In genomic region chr19:4473011-4473410, GRCh38 we compare ENCODE assay signal across 9 cellular contexts. TPM values are rescaled to one million over a fixed set of nuclear protein-coding genes. Genes with fewer than 3 reads are reported as not detected.
DNase-seq lines count a peak whose midpoint lies in the region; ATAC-seq and TF ChIP-seq lines count a peak whose summit lies in the region.
"Had no signal": no experiment of that assay in that cellular context is flagged by ENCODE, and none has a peak within 500 bp of the region (broad histone marks: within the 10 kb centered on the region; RNA-seq: fewer than 3 reads in every experiment).

No MANE protein-coding gene starts in this region.

- H3K9ac ChIP-seq in adipocyte (ENCODE audit: low read length) (peak overlapping the region; percentile 93), liver (ENCODE audit: low read depth in 1 of 2, low read length in 2 of 2) (peak overlapping the region in 1 of 2 donors; percentile 88)

- peak overlapping the region; percentile 53 for H3K27ac Mint-ChIP-seq in activated CD4-positive, alpha-beta T cell treated with anti-CD3 and anti-CD28 coated beads, Interleukin-2, amount 10 ng/mL, durations not matched to agents 24 days and 14 days

- peaks cover 15% of the 10 kb centered on the region for H3K4me1 ChIP-seq in adipocyte (ENCODE audit: control insufficient read depth, insufficient read depth, low read length)
- H3K4me1 ChIP-seq in liver (ENCODE audit: control insufficient read depth in 4 of 4, insufficient read depth in 4 of 4, low read length in 3 of 4) = peaks cover 4 to 19% (median 12%) of the 10 kb centered on the region in 4 donors
- peaks cover 21% of the 10 kb centered on the region for H3K4me1 ChIP-seq in testis

- H3K36me3 ChIP-seq in adipocyte (ENCODE audit: control insufficient read depth, insufficient read depth, low read length, severe bottlenecking) = peaks cover 22% of the 10 kb centered on the region
- peaks cover 5 to 11% (median 5%) of the 10 kb centered on the region in 4 donors for H3K36me3 ChIP-seq in liver (ENCODE audit: control insufficient read depth in 4 of 4, insufficient read depth in 3 of 4, low read depth in 1 of 4, low read length in 3 of 4)
- no peaks in the 10 kb centered on the region for H3K36me3 ChIP-seq in testis (ENCODE audit: low read depth, missing control alignments)

- ATAC-seq in HG03135 (IDR thresholded peaks at IDR 0.05; ENCODE audit: unreplicated experiment) = no peak

- intact Hi-C loops in activated CD4-positive, alpha-beta T cell treated with anti-CD3 and anti-CD28 coated beads, Interleukin-2, amount 10 ng/mL, durations not matched to agents 24 days and 14 days (cut with micrococcal nuclease) = loop anchor here (5.0 kb wide), 2 partner anchors 71 to 164 kb away; partner anchors contain the start of genes CHAF1A, SH3GL1 and TNFAIP8L1
- intact Hi-C loops in testis (cut with DNase I; ENCODE audit: low total_unique reads) = no loop called here

- peak overlapping the region; percentile 88 for H3K4me3 Mint-ChIP-seq in activated CD4-positive, alpha-beta T cell treated with anti-CD3 and anti-CD28 coated beads, Interleukin-2, amount 10 ng/mL, durations not matched to agents 24 days and 14 days

- no peak for TF ChIP-seq CTCF in liver (IDR thresholded peaks at IDR 0.05; ENCODE audit: low read depth, low read length, missing input control)
- no peak for TF ChIP-seq CTCF in testis (IDR thresholded peaks at IDR 0.05)

- H3K27ac ChIP-seq in liver (ENCODE audit: low read depth in 1 of 2, low read length in 2 of 2) (no peak overlapping the region), testis (peak overlapping the region in 1 of 2 donors; percentile 60)

- 24% methylated on average over 20 of the region's 20 CpGs for WGBS in liver
- WGBS in testis, 2 donors = 11% methylated on average over 20 of the region's 20 CpGs; no CpG with 5 or more reads in 1 of the 2 donors

- H3K36me3 Mint-ChIP-seq in activated CD4-positive, alpha-beta T cell treated with anti-CD3 and anti-CD28 coated beads, Interleukin-2, amount 10 ng/mL, durations not matched to agents 24 days and 14 days (ENCODE audit: low read depth) = peaks cover 11% of the 10 kb centered on the region

- no peak for DNase-seq in activated CD4-positive, alpha-beta T cell treated with anti-CD3 and anti-CD28 coated beads, Interleukin-2, amount 10 ng/mL, durations not matched to agents 24 days and 14 days
- DNase-seq in activated CD4-positive, alpha-beta T cell treated with anti-CD3 and anti-CD28 coated beads for 4 hours = no peak
- DNase-seq in adipocyte (ENCODE audit: low read depth) (no peak), testis (no peak), COR-L47 (lab: John Stamatoyannopoulos, UW) (no peak), iPS-NIHi7 (ENCODE audit: extremely low spot score) (no peak)
- DNase-seq: stimulated activated CD4-positive, alpha-beta T cell treated with anti-CD3 and anti-CD28 coated beads, Interleukin-15, amount 100 ng/mL, for 24 hours had no signal

- no peak for TF ChIP-seq RAD21 in liver (IDR thresholded peaks at IDR 0.05)

- H3K4me3 ChIP-seq in adipocyte (ENCODE audit: low read length) = peak overlapping the region; percentile 87
- peak overlapping the region in 2 of 3 donors; percentile 68 to 96 for H3K4me3 ChIP-seq in liver (ENCODE audit: low read depth in 1 of 3, low read length in 3 of 3)
- H3K4me3 ChIP-seq in testis = peak overlapping the region; percentile 88 to 91

- no peaks in the 10 kb centered on the region for H3K27me3 Mint-ChIP-seq in activated CD4-positive, alpha-beta T cell treated with anti-CD3 and anti-CD28 coated beads, Interleukin-2, amount 10 ng/mL, durations not matched to agents 24 days and 14 days

- no peaks in the 10 kb centered on the region for H3K9me3 ChIP-seq in adipocyte (ENCODE audit: control insufficient read depth, low read length)
- no peaks in the 10 kb centered on the region for H3K9me3 ChIP-seq in liver (ENCODE audit: control insufficient read depth in 4 of 4, low read length in 3 of 4)
- no peaks in the 10 kb centered on the region for H3K9me3 ChIP-seq in testis

- no peaks in the 10 kb centered on the region for H3K9me3 Mint-ChIP-seq in activated CD4-positive, alpha-beta T cell treated with anti-CD3 and anti-CD28 coated beads, Interleukin-2, amount 10 ng/mL, durations not matched to agents 24 days and 14 days

- peaks cover 22% of the 10 kb centered on the region for H3K4me1 Mint-ChIP-seq in activated CD4-positive, alpha-beta T cell treated with anti-CD3 and anti-CD28 coated beads, Interleukin-2, amount 10 ng/mL, durations not matched to agents 24 days and 14 days

- H3K27me3 ChIP-seq in adipocyte (replicated peaks; ENCODE audit: control insufficient read depth, insufficient read depth, low read length) (no peaks in the 10 kb centered on the region), liver (ENCODE audit: control insufficient read depth in 4 of 4, insufficient read depth in 4 of 4, low read length in 3 of 4) (no peaks in the 10 kb centered on the region), testis (no peaks in the 10 kb centered on the region)

- TF ChIP-seq POLR2A in testis (IDR thresholded peaks at IDR 0.05) = no peak

TF ChIP-seq in liver, 16 proteins besides CTCF, POLR2A, EP300 and RAD21:
- no peak for TF ChIP-seq HNF4G (IDR thresholded peaks at IDR 0.05)
- no peak for TF ChIP-seq GABPA (IDR thresholded peaks at IDR 0.05 in 1 of 2, conservative IDR thresholded peaks at IDR 0.05 in 1 of 2)
- TF ChIP-seq SP1 (IDR thresholded peaks at IDR 0.05) = no peak
- TF ChIP-seq EGR1 (IDR thresholded peaks at IDR 0.05; ENCODE audit: low read depth in 2 of 2) = no peak
- no peak for TF ChIP-seq NR2F2 (IDR thresholded peaks at IDR 0.05)
- TF ChIP-seq JUND (IDR thresholded peaks at IDR 0.05) = no peak
- no peak for TF ChIP-seq ATF3 (IDR thresholded peaks at IDR 0.05)
- no peak for TF ChIP-seq TAF1 (conservative IDR thresholded peaks at IDR 0.05)

RNA-seq across cellular contexts. Expression of gene HDGFL2, which starts 0.9 kb away (rescaled TPM):
- total RNA-seq in activated CD4-positive, alpha-beta T cell treated with anti-CD3 and anti-CD28 coated beads, Interleukin-2, amount 10 ng/mL, durations not matched to agents 24 days and 14 days = 66.0 and 72.7 TPM in 2 replicates
- total RNA-seq in liver = 10 to 100 TPM; 14.9 to 15.7 TPM
- 10 to 100 TPM in 1 of 2 donors, 1 to 10 TPM in 1; 3.4 to 13.2 TPM for polyA plus RNA-seq in liver
- 10 to 100 TPM; 81.4 to 95.8 TPM for total RNA-seq in testis
- 141 TPM for polyA plus RNA-seq in testis (ENCODE audit: insufficient read depth, low read depth, low replicate concordance)

RNA-seq across cellular contexts. Expression of gene UBXN6, which starts 15.4 kb away (rescaled TPM):
- total RNA-seq in activated CD4-positive, alpha-beta T cell treated with anti-CD3 and anti-CD28 coated beads, Interleukin-2, amount 10 ng/mL, durations not matched to agents 24 days and 14 days = 41.2 and 47.2 TPM in 2 replicates
- total RNA-seq in liver (10 to 100 TPM; 33.0 to 92.3 TPM), testis (100 to 1,000 TPM; 293 to 319 TPM)
- polyA plus RNA-seq in liver (10 to 100 TPM; 39.5 to 68.6 TPM), testis (ENCODE audit: insufficient read depth, low read depth, low replicate concordance) (336 TPM)

RNA-seq across cellular contexts. Expression of gene PLIN4, which starts 45.3 kb away (rescaled TPM):
- not detected in 2 replicates for total RNA-seq in activated CD4-positive, alpha-beta T cell treated with anti-CD3 and anti-CD28 coated beads, Interleukin-2, amount 10 ng/mL, durations not matched to agents 24 days and 14 days
- total RNA-seq in liver = 10 to 100 TPM in 1 of 2 donors, 1 to 10 TPM in 1; 3.1 to 49.1 TPM
- 10 to 100 TPM in 1 of 2 donors, 1 to 10 TPM in 1; 5.0 to 14.1 TPM for polyA plus RNA-seq in liver
- total RNA-seq in testis = 1 to 10 TPM; 2.8 to 3.7 TPM
- polyA plus RNA-seq in testis (ENCODE audit: insufficient read depth, low read depth, low replicate concordance) = 4.0 TPM
